ENCODE assay signal across 17 cellular contexts in the genomic region with DNA sequence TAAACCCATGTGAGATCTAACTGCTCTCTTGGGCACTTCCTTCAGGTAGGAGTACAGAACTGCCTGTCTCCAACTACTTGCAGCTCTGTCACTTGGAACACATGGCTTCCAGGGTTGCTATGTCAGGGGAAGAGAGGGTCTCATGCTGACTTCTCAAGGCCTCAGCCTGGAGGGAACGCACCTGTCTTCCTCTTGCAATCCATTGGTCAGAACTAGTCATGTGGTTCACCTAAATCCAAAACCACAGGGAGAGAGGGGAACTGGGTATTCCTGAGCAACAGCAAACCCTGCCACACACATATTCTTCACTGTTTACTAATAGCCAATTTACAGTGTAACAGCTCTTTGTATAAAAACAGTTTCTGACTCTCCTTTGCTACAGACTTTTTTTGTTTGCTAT.
"Had no signal": no experiment of that assay in that cellular context is flagged by ENCODE, and none has a peak within 500 bp of the region (broad histone marks: within the 10 kb centered on the region; RNA-seq: fewer than 3 reads in every experiment).

No MANE protein-coding gene starts in this region.

- H3K4me3 Mint-ChIP-seq: activated CD4-positive, alpha-beta memory T cell treated with anti-CD3 and anti-CD28 coated beads, Interleukin-2, amount 10 ng/mL, durations not matched to agents 7 days and 5 days; activated CD8-positive, alpha-beta memory T cell treated with anti-CD3 and anti-CD28 coated beads, Interleukin-2, amount 10 ng/mL, durations not matched to agents 7 days and 5 days; activated naive CD8-positive, alpha-beta T cell treated with anti-CD3 and anti-CD28 coated beads for 36 hours; nephron progenitor cell had no signal

- H3K27ac Mint-ChIP-seq: activated CD4-positive, alpha-beta memory T cell treated with anti-CD3 and anti-CD28 coated beads, Interleukin-2, amount 10 ng/mL, durations not matched to agents 7 days and 5 days; activated CD8-positive, alpha-beta memory T cell treated with anti-CD3 and anti-CD28 coated beads, Interleukin-2, amount 10 ng/mL, durations not matched to agents 7 days and 5 days; activated naive CD8-positive, alpha-beta T cell treated with anti-CD3 and anti-CD28 coated beads for 36 hours; nephron progenitor cell had no signal

- DNase-seq: activated CD4-positive, alpha-beta memory T cell treated with anti-CD3 and anti-CD28 coated beads, Interleukin-2, amount 10 ng/mL, durations not matched to agents 7 days and 5 days; activated CD4-positive, alpha-beta T cell treated with anti-CD3 and anti-CD28 coated beads for 48 hours; activated CD4-positive, CD25-positive, alpha-beta regulatory T cell; activated CD8-positive, alpha-beta memory T cell treated with anti-CD3 and anti-CD28 coated beads, Interleukin-2, amount 10 ng/mL, durations not matched to agents 7 days and 5 days; activated naive CD8-positive, alpha-beta T cell treated with anti-CD3 and anti-CD28 coated beads for 36 hours; amniotic stem cell; dermis blood vessel endothelial cell; effector memory CD4-positive, alpha-beta T cell; islet precursor cell; left colon; midbrain; nephron progenitor cell; occipital lobe; retina; stimulated activated CD4-positive, alpha-beta T cell treated with anti-CD3 and anti-CD28 coated beads, Interleukin-2, amount 100 ng/mL, for 24 hours; stimulated activated naive CD4-positive, alpha-beta T cell treated with Interleukin-2 at 50 U/mL for 16 hours had no signal

- H3K9me3 Mint-ChIP-seq: activated CD4-positive, alpha-beta memory T cell treated with anti-CD3 and anti-CD28 coated beads, Interleukin-2, amount 10 ng/mL, durations not matched to agents 7 days and 5 days; activated naive CD8-positive, alpha-beta T cell treated with anti-CD3 and anti-CD28 coated beads for 36 hours; nephron progenitor cell had no signal

- H3K36me3 Mint-ChIP-seq: activated CD8-positive, alpha-beta memory T cell treated with anti-CD3 and anti-CD28 coated beads, Interleukin-2, amount 10 ng/mL, durations not matched to agents 7 days and 5 days; activated naive CD8-positive, alpha-beta T cell treated with anti-CD3 and anti-CD28 coated beads for 36 hours had no signal

- ATAC-seq: activated CD8-positive, alpha-beta memory T cell treated with anti-CD3 and anti-CD28 coated beads, Interleukin-2, amount 10 ng/mL, durations not matched to agents 7 days and 5 days; left colon had no signal

- H3K9me3 ChIP-seq: thyroid gland had no signal

- H3K27ac ChIP-seq: thyroid gland had no signal

- H3K4me1 Mint-ChIP-seq: activated CD4-positive, alpha-beta memory T cell treated with anti-CD3 and anti-CD28 coated beads, Interleukin-2, amount 10 ng/mL, durations not matched to agents 7 days and 5 days; activated CD8-positive, alpha-beta memory T cell treated with anti-CD3 and anti-CD28 coated beads, Interleukin-2, amount 10 ng/mL, durations not matched to agents 7 days and 5 days; activated naive CD8-positive, alpha-beta T cell treated with anti-CD3 and anti-CD28 coated beads for 36 hours; nephron progenitor cell had no signal

- H3K36me3 ChIP-seq: thyroid gland had no signal

- H3K27me3 Mint-ChIP-seq: activated CD4-positive, alpha-beta memory T cell treated with anti-CD3 and anti-CD28 coated beads, Interleukin-2, amount 10 ng/mL, durations not matched to agents 7 days and 5 days; activated CD8-positive, alpha-beta memory T cell treated with anti-CD3 and anti-CD28 coated beads, Interleukin-2, amount 10 ng/mL, durations not matched to agents 7 days and 5 days had no signal

- H3K4me3 ChIP-seq: thyroid gland had no signal
